Comparison of ENCODE assay signal across 8 cellular contexts in the genomic region with DNA sequence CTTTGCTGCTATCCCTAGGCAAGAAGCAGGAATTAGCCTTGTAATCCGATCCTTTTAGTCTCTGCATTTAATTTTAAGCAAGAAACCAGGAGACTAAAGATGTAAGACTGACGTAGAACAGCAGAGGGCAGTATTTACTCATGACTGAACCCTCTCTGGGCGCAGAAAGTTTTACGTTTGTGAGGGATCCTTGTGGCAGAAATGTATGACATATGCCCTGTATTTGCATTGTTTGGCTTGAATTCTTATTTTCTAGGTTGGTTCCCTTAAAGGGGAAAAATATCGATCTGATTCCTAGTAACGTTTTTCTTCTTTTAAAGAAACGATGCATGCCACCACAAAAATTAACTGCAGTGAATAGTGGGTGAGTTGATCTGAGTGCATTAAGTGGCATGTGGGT. TPM values are rescaled to one million over a fixed set of nuclear protein-coding genes. Genes with fewer than 3 reads are reported as not detected.
DNase-seq lines count a peak whose midpoint lies in the region; ATAC-seq and TF ChIP-seq lines count a peak whose summit lies in the region.

No MANE protein-coding gene starts in this region.

- H3K4me3 ChIP-seq in DND-41 (ENCODE audit: low read depth in 1 of 2, low read length in 2 of 2) = no peak overlapping the region

- ATAC-seq in DND-41 (ENCODE audit: insufficient read depth, low read depth) = peak; percentile 83
- ATAC-seq in GM19397 (IDR thresholded peaks at IDR 0.05; ENCODE audit: unreplicated experiment) = peak; percentile 32
- peak; percentile 59 for ATAC-seq in HG03520 (IDR thresholded peaks at IDR 0.05; ENCODE audit: unreplicated experiment)
- peak; percentile 63 for ATAC-seq in activated CD8-positive, alpha-beta T cell treated with anti-CD3 and anti-CD28 coated beads for 36 hours

- CTCF ChIA-PET in activated CD8-positive, alpha-beta T cell treated with anti-CD3 and anti-CD28 coated beads for 36 hours (lab: Charles Lee) = interaction anchor here (0.6 to 1.6 kb wide), 8 partner anchors 8 to 783 kb away, joined by 3 to 5 read pairs (median 3); no protein-coding TSS in a partner anchor

- H3K4me1 ChIP-seq in DND-41 (ENCODE audit: insufficient read depth, low read length) = no peaks in the 10 kb centered on the region

- no peak overlapping the region for H3K27ac ChIP-seq in DND-41 (ENCODE audit: low read length)

- peaks cover 9% of the 10 kb centered on the region for H3K9me3 ChIP-seq in DND-41 (ENCODE audit: insufficient read depth, low read length, severe bottlenecking)

- H3K4me1 Mint-ChIP-seq in activated CD8-positive, alpha-beta T cell treated with anti-CD3 and anti-CD28 coated beads for 36 hours (ENCODE audit: low read depth) = peaks cover 33% of the 10 kb centered on the region
- peaks cover 2% of the 10 kb centered on the region for H3K4me1 Mint-ChIP-seq in glutamatergic neuron (ENCODE audit: low read depth, unreplicated experiment)

- no peak overlapping the region for H3K4me2 ChIP-seq in DND-41 (ENCODE audit: insufficient read depth, low read length)

- no peaks in the 10 kb centered on the region for H3K36me3 ChIP-seq in DND-41 (ENCODE audit: insufficient read depth, low read length)

- H3K27me3 ChIP-seq in DND-41 (ENCODE audit: insufficient read depth, low read length, poor library complexity) = no peaks in the 10 kb centered on the region

- H4K20me1 ChIP-seq in DND-41 (ENCODE audit: insufficient read depth, low read length) = no peaks in the 10 kb centered on the region

- no peak overlapping the region for H3K27ac Mint-ChIP-seq in activated CD8-positive, alpha-beta T cell treated with anti-CD3 and anti-CD28 coated beads for 36 hours
- no peak overlapping the region for H3K27ac Mint-ChIP-seq in glutamatergic neuron (ENCODE audit: unreplicated experiment)

- H3K4me3 Mint-ChIP-seq in activated CD8-positive, alpha-beta T cell treated with anti-CD3 and anti-CD28 coated beads for 36 hours = no peak overlapping the region
- peak overlapping the region; percentile 38 for H3K4me3 Mint-ChIP-seq in glutamatergic neuron (ENCODE audit: unreplicated experiment)

- TF ChIP-seq CTCF in DND-41 (IDR thresholded peaks at IDR 0.05; ENCODE audit: borderline replicate concordance, extremely low read depth, low read length, poor library complexity, severe bottlenecking) (peak; percentile 79), glutamatergic neuron (IDR thresholded peaks at IDR 0.05; ENCODE audit: partially characterized antibody, unreplicated experiment) (peak; percentile 86)
- TF ChIP-seq CTCF in activated CD8-positive, alpha-beta T cell treated with anti-CD3 and anti-CD28 coated beads for 36 hours (IDR thresholded peaks at IDR 0.05) = peak; percentile 84

- POLR2A ChIA-PET in activated CD8-positive, alpha-beta T cell treated with anti-CD3 and anti-CD28 coated beads for 36 hours (lab: Charles Lee) = no interaction called here

- peaks cover 57% of the 10 kb centered on the region for H3K27me3 Mint-ChIP-seq in activated CD8-positive, alpha-beta T cell treated with anti-CD3 and anti-CD28 coated beads for 36 hours
- peaks cover 18% of the 10 kb centered on the region for H3K27me3 Mint-ChIP-seq in glutamatergic neuron (ENCODE audit: unreplicated experiment)

- no peak overlapping the region for H2AFZ ChIP-seq in DND-41 (ENCODE audit: low read depth, low read length)

- peak; percentile 34 for DNase-seq in DND-41
- DNase-seq in NCI-H510A (lab: John Stamatoyannopoulos, UW) = peak; percentile 14
- DNase-seq in activated CD8-positive, alpha-beta T cell treated with anti-CD3 and anti-CD28 coated beads for 36 hours = peak; percentile 28
- no peak for DNase-seq in glutamatergic neuron
- peak; percentile 79 for DNase-seq in renal cortical epithelial cell (ENCODE audit: low read depth)
- DNase-seq in UCSD-AML1 (lab: John Stamatoyannopoulos, UW; ENCODE audit: unreplicated experiment) = no peak

- no peaks in the 10 kb centered on the region for H3K79me2 ChIP-seq in DND-41 (ENCODE audit: insufficient read depth, low read length)

- intact Hi-C loops in activated CD8-positive, alpha-beta T cell treated with anti-CD3 and anti-CD28 coated beads for 36 hours (cut with micrococcal nuclease) = loop anchor here (10.0 kb wide), 1 partner anchor 421 kb away; no protein-coding TSS in a partner anchor

- H3K36me3 Mint-ChIP-seq in activated CD8-positive, alpha-beta T cell treated with anti-CD3 and anti-CD28 coated beads for 36 hours (ENCODE audit: low read depth) = no peaks in the 10 kb centered on the region
- no peaks in the 10 kb centered on the region for H3K36me3 Mint-ChIP-seq in glutamatergic neuron (ENCODE audit: unreplicated experiment)

- no peak overlapping the region for H3K9ac ChIP-seq in DND-41 (ENCODE audit: low read depth, low read length)

- H3K9me3 Mint-ChIP-seq in activated CD8-positive, alpha-beta T cell treated with anti-CD3 and anti-CD28 coated beads for 36 hours = no peaks in the 10 kb centered on the region
- H3K9me3 Mint-ChIP-seq in glutamatergic neuron (ENCODE audit: unreplicated experiment) = peaks cover 12% of the 10 kb centered on the region

RNA-seq across cellular contexts. Expression of gene FAT4, which starts 1.3 kb away (rescaled TPM):
- not detected for total RNA-seq in activated CD8-positive, alpha-beta T cell treated with anti-CD3 and anti-CD28 coated beads for 36 hours
- total RNA-seq in glutamatergic neuron (ENCODE audit: unreplicated experiment) = 6.8 TPM
- total RNA-seq in renal cortical epithelial cell = 2.3 and 7.7 TPM in 2 replicates

Comparison
In these comparisons a context has a peak if more than half of its experiments do, and no peak if none do; other contexts are left out.
1. ATAC-seq: peak in every context shown above with its lines; median percentile 83 in DND-41; 63 in activated CD8-positive, alpha-beta T cell treated with anti-CD3 and anti-CD28 coated beads for 36 hours; 59 in HG03520; 32 in GM19397.
2. DNase-seq: peak in DND-41 (single experiment), NCI-H510A (single experiment), activated CD8-positive, alpha-beta T cell treated with anti-CD3 and anti-CD28 coated beads for 36 hours (single experiment) and renal cortical epithelial cell (single experiment); none in glutamatergic neuron (single experiment) and UCSD-AML1 (single experiment).
3. Peak in every context shown above with its lines, with median percentiles within 50 percentile points of each other: CTCF ChIP-seq.